ENCODE assay signal across 8 cellular contexts in genomic region chrX:53683556-53684414, GRCh38. TPM values are rescaled to one million over a fixed set of nuclear protein-coding genes. Genes with fewer than 3 reads are reported as not detected.
A peak's percentile ranks its signal among the peaks of the same experiment; 100 is the strongest.
DNase-seq lines count a peak whose midpoint lies in the region; ATAC-seq and TF ChIP-seq lines count a peak whose summit lies in the region.

No MANE protein-coding gene starts in this region.

- TF ChIP-seq CTCF in GM20000 (IDR thresholded peaks at IDR 0.05; ENCODE audit: extremely low read depth, missing control alignments) (no peak), lung (IDR thresholded peaks at IDR 0.05; ENCODE audit: control extremely low read depth, extremely low read depth) (no peak)

- peaks cover 45 to 58% (median 54%) of the 10 kb centered on the region in 3 donors for H3K4me1 Mint-ChIP-seq in CD8-positive, alpha-beta memory T cell

- peak; percentile 79 for ATAC-seq in lung (ENCODE audit: insufficient read depth, low FRiP score)

- peak; percentile 80 to 96 (median 92) for DNase-seq in CD8-positive, alpha-beta memory T cell
- DNase-seq in GM20000 (ENCODE audit: low spot score) = peak; percentile 83
- peak; percentile 93 for DNase-seq in HS-5 (ENCODE audit: low read depth)
- DNase-seq in NK-92 (lab: John Stamatoyannopoulos, UW; ENCODE audit: unreplicated experiment) = peak; percentile 59
- DNase-seq in activated CD8-positive, alpha-beta memory T cell treated with anti-CD3 and anti-CD28 coated beads for 24 hours = peak; percentile 90
- DNase-seq in effector CD8-positive, alpha-beta T cell (lab: John Stamatoyannopoulos, UW) = peak; percentile 83
- DNase-seq in lung (ENCODE audit: low spot score) = peak; percentile 91
- peak; percentile 78 to 87 (median 80) for DNase-seq in stimulated activated CD4-positive, alpha-beta T cell treated with anti-CD3 and anti-CD28 coated beads, TNF-alpha, amount 100 ng/mL, for 24 hours (ENCODE audit: low read depth in 3 of 3)

- no peaks in the 10 kb centered on the region for H3K9me3 ChIP-seq in CD8-positive, alpha-beta memory T cell (ENCODE audit: low read length)
- H3K9me3 ChIP-seq in lung (ENCODE audit: control insufficient read depth in 2 of 2, insufficient read depth in 1 of 2, low read length in 1 of 2) = peaks cover 0 to 5% of the 10 kb centered on the region in 2 donors

- CTCF ChIA-PET in CD8-positive, alpha-beta memory T cell (lab: Charles Lee) = interaction anchor here (1.0 to 2.1 kb wide), 5 partner anchors 9 to 148 kb away, joined by 3 to 10 read pairs (median 4); no protein-coding TSS in a partner anchor

- peaks cover 0 to 40% (median 1%) of the 10 kb centered on the region in 3 donors for H3K36me3 Mint-ChIP-seq in CD8-positive, alpha-beta memory T cell

- peak overlapping the region; percentile 87 to 98 (median 92) for H3K4me3 Mint-ChIP-seq in CD8-positive, alpha-beta memory T cell

- H3K4me3 ChIP-seq in CD8-positive, alpha-beta memory T cell (ENCODE audit: low read length) = peak overlapping the region; percentile 82
- H3K4me3 ChIP-seq in lung = peak overlapping the region; percentile 67

- no peaks in the 10 kb centered on the region for H3K36me3 ChIP-seq in CD8-positive, alpha-beta memory T cell (ENCODE audit: insufficient read depth, low read length)
- H3K36me3 ChIP-seq in lung (ENCODE audit: control insufficient read depth in 2 of 2, insufficient read depth in 2 of 2, low read length in 2 of 2) = no peaks in the 10 kb centered on the region

- H3K27ac ChIP-seq in CD8-positive, alpha-beta memory T cell (ENCODE audit: low read depth, low read length) = peak overlapping the region; percentile 89
- H3K27ac ChIP-seq in lung (ENCODE audit: low read depth in 1 of 2, low read length in 1 of 2) = peak overlapping the region; percentile 86 to 93

- no peaks in the 10 kb centered on the region for H3K9me3 Mint-ChIP-seq in CD8-positive, alpha-beta memory T cell

- WGBS in lung, 2 donors = 0 to 39% methylated on average over 48 to 80 of the region's 80 CpGs

- peak overlapping the region; percentile 91 to 99 (median 98) for H3K27ac Mint-ChIP-seq in CD8-positive, alpha-beta memory T cell

- peaks cover 34% of the 10 kb centered on the region for H3K4me1 ChIP-seq in CD8-positive, alpha-beta memory T cell (ENCODE audit: insufficient read depth, low read length)
- H3K4me1 ChIP-seq in lung (ENCODE audit: control insufficient read depth in 2 of 2, insufficient read depth in 2 of 2, low read length in 2 of 2) = peaks cover 0 to 5% of the 10 kb centered on the region in 2 donors

- H3K27me3 ChIP-seq in CD8-positive, alpha-beta memory T cell (ENCODE audit: insufficient read depth, low read length, poor library complexity, severe bottlenecking) = no peaks in the 10 kb centered on the region
- H3K27me3 ChIP-seq in lung (ENCODE audit: control insufficient read depth, insufficient read depth) = peaks cover 4% of the 10 kb centered on the region

- POLR2A ChIA-PET in CD8-positive, alpha-beta memory T cell (lab: Charles Lee) = interaction anchor here (0.6 to 1.9 kb wide), 9 partner anchors 31 to 1768 kb away, joined by 3 to 19 read pairs (median 6); partner anchors contain the start of genes FAM120C, MAGEH1, PHF8 and RIBC1

- H3K27me3 Mint-ChIP-seq in CD8-positive, alpha-beta memory T cell = peaks cover 0 to 3% of the 10 kb centered on the region in 2 donors

RNA-seq across cellular contexts. Expression of gene HUWE1, which starts 2.7 kb away (rescaled TPM):
- total RNA-seq in CD8-positive, alpha-beta memory T cell = 100 to 1,000 TPM; 437 to 444 TPM
- 18.7 TPM for polyA plus RNA-seq in CD8-positive, alpha-beta memory T cell
- total RNA-seq in lung = 100 to 1,000 TPM; 117 to 185 TPM
- 10 to 100 TPM; 26.0 to 36.0 TPM for polyA plus RNA-seq in lung

Comparison
In these comparisons a context has a peak if more than half of its experiments do, and no peak if none do; other contexts are left out.
1. Peak in every context shown above with its lines: DNase-seq, ATAC-seq, H3K4me3 ChIP-seq and H3K27ac ChIP-seq.